In genomic region chr10:73877533-73878160, GRCh38 we compare ENCODE assay signal across 23 cellular contexts. TPM values are rescaled to one million over a fixed set of nuclear protein-coding genes. Genes with fewer than 3 reads are reported as not detected.
DNase-seq lines count a peak whose midpoint lies in the region; ATAC-seq and TF ChIP-seq lines count a peak whose summit lies in the region.
"Had no signal": no experiment of that assay in that cellular context is flagged by ENCODE, and none has a peak within 500 bp of the region (broad histone marks: within the 10 kb centered on the region; RNA-seq: fewer than 3 reads in every experiment).

No MANE protein-coding gene starts in this region.

- H2BK120ac ChIP-seq in mesenchymal stem cell (ENCODE audit: low read depth, low read length): no peak overlapping the region

- H2AK5ac ChIP-seq in mesenchymal stem cell (ENCODE audit: low read length, severe bottlenecking): no peak overlapping the region

- peak overlapping the region; percentile 14 for H4K91ac ChIP-seq in mesenchymal stem cell (ENCODE audit: low read length)

- H3K4me1 Mint-ChIP-seq in activated T-cell treated with anti-CD3 and anti-CD28 coated beads, Interleukin-2, amount 50 U/mL, for 24 hours (ENCODE audit: low read depth): peaks cover 55% of the 10 kb centered on the region
- peaks cover 30% of the 10 kb centered on the region for H3K4me1 Mint-ChIP-seq in activated B cell treated with CpG ODN at 0.5 μM for 24 hours

- DNase-seq in activated T-cell treated with anti-CD3 and anti-CD28 coated beads, Interleukin-2, amount 50 U/mL, for 24 hours: no peak
- DNase-seq in activated T-cell treated with anti-CD3 and anti-CD28 coated beads for 4 hours (no peak), activated B cell treated with CpG ODN at 0.5 μM for 24 hours (no peak), mesenchymal stem cell (no peak), HT-29 (ENCODE audit: low spot score) (no peak), SKM-1 (lab: John Stamatoyannopoulos, UW; ENCODE audit: unreplicated experiment) (no peak), testis (no peak)
- DNase-seq: activated CD4-positive, alpha-beta memory T cell treated with anti-CD3 and anti-CD28 coated beads, Interleukin-2, amount 10 ng/mL, durations not matched to agents 7 days and 5 days; activated naive CD4-positive, alpha-beta T cell; activated T-cell treated with anti-CD3 and anti-CD28 coated beads, Interleukin-2, amount 50 U/mL, for 1 hour; mucosa of descending colon; NCI-H524; NK-92 treated with Interleukin-12 subunit alpha and Interleukin-12 subunit beta, amount 100 ng/mL, for 24 hours; retina; spleen; stimulated activated CD4-positive, alpha-beta T cell treated with anti-CD3 and anti-CD28 coated beads, Interleukin-4, amount 100 ng/mL, for 1 hour; stimulated activated naive CD8-positive, alpha-beta T cell treated with anti-CD3 and anti-CD28 coated beads, Interleukin-15, amount 100 ng/mL, for 72 hours; T-helper 9 cell; transverse colon had no signal

- H3K18ac ChIP-seq in mesenchymal stem cell (ENCODE audit: low read depth in 1 of 2, low read length in 2 of 2): no peak overlapping the region

- peaks cover 7% of the 10 kb centered on the region for H3K36me3 Mint-ChIP-seq in activated T-cell treated with anti-CD3 and anti-CD28 coated beads, Interleukin-2, amount 50 U/mL, for 24 hours (ENCODE audit: low read depth)
- H3K36me3 Mint-ChIP-seq in activated B cell treated with CpG ODN at 0.5 μM for 24 hours (ENCODE audit: low read depth): peaks cover 3% of the 10 kb centered on the region

- H3K4me3 ChIP-seq in mesenchymal stem cell (ENCODE audit: insufficient read depth in 1 of 2, low read depth in 1 of 2, low read length in 2 of 2) (no peak overlapping the region), stomach smooth muscle (ENCODE audit: low read length in 2 of 2) (no peak overlapping the region), testis (no peak overlapping the region)
- H3K4me3 ChIP-seq: GM23338, hepatocyte, mucosa of descending colon, spleen, transverse colon had no signal

- no peak overlapping the region for H3K4me2 ChIP-seq in mesenchymal stem cell (ENCODE audit: low read length, poor library complexity, severe bottlenecking)
- H3K4me2 ChIP-seq: GM23338, hepatocyte had no signal

- H3K9me3 ChIP-seq in mesenchymal stem cell (ENCODE audit: control insufficient read depth, low read length) (no peaks in the 10 kb centered on the region), stomach smooth muscle (ENCODE audit: control insufficient read depth in 2 of 2, low read length in 2 of 2) (no peaks in the 10 kb centered on the region), testis (no peaks in the 10 kb centered on the region)
- H3K9me3 ChIP-seq: mucosa of descending colon, spleen, transverse colon had no signal

- peaks cover 0 to 6% of the 10 kb centered on the region in 2 experiments for H3K36me3 ChIP-seq in mesenchymal stem cell (ENCODE audit: control insufficient read depth in 1 of 2, insufficient read depth in 2 of 2, low read depth in 1 of 2, low read length in 2 of 2)
- peaks cover 0 to 3% of the 10 kb centered on the region in 2 donors for H3K36me3 ChIP-seq in stomach smooth muscle (ENCODE audit: control insufficient read depth in 2 of 2, insufficient read depth in 2 of 2, low read length in 2 of 2)
- H3K36me3 ChIP-seq in testis (ENCODE audit: low read depth, missing control alignments): no peaks in the 10 kb centered on the region
- H3K36me3 ChIP-seq: transverse colon had no signal

- intact Hi-C loops in activated B cell treated with CpG ODN at 0.5 μM for 24 hours (cut with micrococcal nuclease): loop anchor here (2.0 to 10.0 kb wide), 3 partner anchors 63 to 947 kb away; partner anchors contain the start of gene KAT6B
- intact Hi-C loops in testis (cut with DNase I; ENCODE audit: low total_unique reads): no loop called here

- H3K23ac ChIP-seq in mesenchymal stem cell (ENCODE audit: low read length in 2 of 2): no peak overlapping the region

- H3K27me3 Mint-ChIP-seq in activated T-cell treated with anti-CD3 and anti-CD28 coated beads, Interleukin-2, amount 50 U/mL, for 24 hours: no peaks in the 10 kb centered on the region
- no peaks in the 10 kb centered on the region for H3K27me3 Mint-ChIP-seq in activated B cell treated with CpG ODN at 0.5 μM for 24 hours

- no peaks in the 10 kb centered on the region for H3K9me3 Mint-ChIP-seq in activated T-cell treated with anti-CD3 and anti-CD28 coated beads, Interleukin-2, amount 50 U/mL, for 24 hours
- H3K9me3 Mint-ChIP-seq in activated B cell treated with CpG ODN at 0.5 μM for 24 hours: no peaks in the 10 kb centered on the region
- H3K9me3 Mint-ChIP-seq: activated CD4-positive, alpha-beta memory T cell treated with anti-CD3 and anti-CD28 coated beads, Interleukin-2, amount 10 ng/mL, durations not matched to agents 7 days and 5 days; GM23338; stimulated activated naive CD8-positive, alpha-beta T cell treated with anti-CD3 and anti-CD28 coated beads, Interleukin-15, amount 100 ng/mL, for 72 hours had no signal

- H3K4me3 Mint-ChIP-seq in activated T-cell treated with anti-CD3 and anti-CD28 coated beads, Interleukin-2, amount 50 U/mL, for 24 hours: no peak overlapping the region
- H3K4me3 Mint-ChIP-seq in activated B cell treated with CpG ODN at 0.5 μM for 24 hours: peak overlapping the region; percentile 28
- H3K4me3 Mint-ChIP-seq: activated CD4-positive, alpha-beta memory T cell treated with anti-CD3 and anti-CD28 coated beads, Interleukin-2, amount 10 ng/mL, durations not matched to agents 7 days and 5 days; GM23338; stimulated activated naive CD8-positive, alpha-beta T cell treated with anti-CD3 and anti-CD28 coated beads, Interleukin-15, amount 100 ng/mL, for 72 hours had no signal

- H3K27ac Mint-ChIP-seq in activated T-cell treated with anti-CD3 and anti-CD28 coated beads, Interleukin-2, amount 50 U/mL, for 24 hours: peak overlapping the region; percentile 4
- H3K27ac Mint-ChIP-seq in activated B cell treated with CpG ODN at 0.5 μM for 24 hours: no peak overlapping the region
- H3K27ac Mint-ChIP-seq: activated CD4-positive, alpha-beta memory T cell treated with anti-CD3 and anti-CD28 coated beads, Interleukin-2, amount 10 ng/mL, durations not matched to agents 7 days and 5 days; GM23338; stimulated activated naive CD8-positive, alpha-beta T cell treated with anti-CD3 and anti-CD28 coated beads, Interleukin-15, amount 100 ng/mL, for 72 hours had no signal

- CTCF ChIA-PET in activated B cell treated with CpG ODN at 0.5 μM for 24 hours (lab: Charles Lee): interaction anchor here (0.7 to 7.3 kb wide), 4 partner anchors 22 to 79 kb away, joined by 3 to 129 read pairs (median 11); no protein-coding TSS in a partner anchor

- H3K4ac ChIP-seq in mesenchymal stem cell (ENCODE audit: low read depth in 1 of 2, low read length in 2 of 2): no peak overlapping the region

- H2BK12ac ChIP-seq in mesenchymal stem cell (ENCODE audit: low read length in 2 of 2): peak overlapping the region in 1 of 2 experiments; percentile 18

- no peak overlapping the region for H4K8ac ChIP-seq in mesenchymal stem cell (ENCODE audit: low read length)

- ATAC-seq in activated B cell treated with CpG ODN at 0.5 μM for 24 hours (ENCODE audit: low read depth): no peak
- ATAC-seq: GM23338; mucosa of descending colon; stimulated activated naive CD8-positive, alpha-beta T cell treated with anti-CD3 and anti-CD28 coated beads, Interleukin-15, amount 100 ng/mL, for 72 hours had no signal

- H2AFZ ChIP-seq in mesenchymal stem cell (ENCODE audit: low read depth, low read length): no peak overlapping the region
- H2AFZ ChIP-seq: GM23338, hepatocyte had no signal

- no peak for TF ChIP-seq CTCF in activated B cell treated with CpG ODN at 0.5 μM for 24 hours (IDR thresholded peaks at IDR 0.05)
- no peak for TF ChIP-seq CTCF in testis (IDR thresholded peaks at IDR 0.05)

- peaks cover 2% of the 10 kb centered on the region for H3K79me1 ChIP-seq in mesenchymal stem cell (replicated peaks; ENCODE audit: low read length, poor library complexity, severe bottlenecking)

- POLR2A ChIA-PET in activated B cell treated with CpG ODN at 0.5 μM for 24 hours (lab: Charles Lee): no interaction called here

- 90% methylated on average over 9 of the region's 9 CpGs for WGBS in mesenchymal stem cell
- 93 to 94% methylated on average over 9 of the region's 9 CpGs for WGBS in testis, 2 donors

- H3K9ac ChIP-seq in mesenchymal stem cell (ENCODE audit: low read length) (no peak overlapping the region), stomach smooth muscle (ENCODE audit: low read length in 2 of 2) (no peak overlapping the region)

- no peak for TF ChIP-seq POLR2A in testis (IDR thresholded peaks at IDR 0.05)

- H3K27me3 ChIP-seq in mesenchymal stem cell (ENCODE audit: control insufficient read depth in 1 of 2, insufficient read depth in 1 of 2, low read length in 2 of 2) (no peaks in the 10 kb centered on the region), stomach smooth muscle (ENCODE audit: control insufficient read depth in 1 of 2, insufficient read depth in 2 of 2, low read length in 2 of 2) (no peaks in the 10 kb centered on the region), testis (no peaks in the 10 kb centered on the region)
- H3K27me3 ChIP-seq: hepatocyte, spleen, transverse colon had no signal

- no peak overlapping the region for H3K14ac ChIP-seq in mesenchymal stem cell (ENCODE audit: low read length in 2 of 2)

- peaks cover 11% of the 10 kb centered on the region for H3K4me1 ChIP-seq in mesenchymal stem cell (ENCODE audit: control insufficient read depth, insufficient read depth, low read depth, low read length)
- H3K4me1 ChIP-seq in stomach smooth muscle (ENCODE audit: control insufficient read depth, insufficient read depth, low read length): peaks cover 22% of the 10 kb centered on the region
- peaks cover 10% of the 10 kb centered on the region for H3K4me1 ChIP-seq in testis

- H3K27ac ChIP-seq in mesenchymal stem cell (ENCODE audit: low read length, poor library complexity, severe bottlenecking) (no peak overlapping the region), stomach smooth muscle (ENCODE audit: low read length) (peak overlapping the region; percentile 31), testis (no peak overlapping the region)
- H3K27ac ChIP-seq: hepatocyte, spleen, transverse colon had no signal

- H2BK5ac ChIP-seq in mesenchymal stem cell (ENCODE audit: low read depth, low read length, poor library complexity, severe bottlenecking): no peak overlapping the region

- no peak overlapping the region for H2BK15ac ChIP-seq in mesenchymal stem cell (ENCODE audit: low read depth, poor library complexity, severe bottlenecking)

RNA-seq across cellular contexts. Expression of gene CAMK2G, which starts 3.3 kb away (rescaled TPM):
- total RNA-seq in activated B cell treated with CpG ODN at 0.5 μM for 24 hours (17.8 and 19.9 TPM in 2 replicates), testis (10 to 100 TPM; 25.4 to 29.7 TPM)
- 17.2 TPM for polyA plus RNA-seq in mesenchymal stem cell (2013, experiment 1 of 2)
- 16.4 TPM for polyA plus RNA-seq in mesenchymal stem cell (2013, experiment 2 of 2)
- total RNA-seq in HT-29 (2014; rRNA removed; shearing (Covaris generic)): 44.2 and 48.3 TPM in 2 replicates
- 16.5 TPM for polyA plus RNA-seq in testis (ENCODE audit: insufficient read depth, low read depth, low replicate concordance)

RNA-seq across cellular contexts. Expression of gene PLAU, which starts 33.3 kb away (rescaled TPM):
- 0.10 TPM in 1 of 2 replicates, not detected in the other for total RNA-seq in activated B cell treated with CpG ODN at 0.5 μM for 24 hours
- polyA plus RNA-seq in mesenchymal stem cell (2013, experiment 1 of 2): 1,126 TPM
- 1,146 TPM for polyA plus RNA-seq in mesenchymal stem cell (2013, experiment 2 of 2)
- 0.15 and 0.21 TPM in 2 replicates for total RNA-seq in HT-29 (2014; rRNA removed; shearing (Covaris generic))
- total RNA-seq in testis: 1 to 10 TPM in 1 of 2 donors, under 1 TPM in 1; 0.87 to 1.7 TPM
- polyA plus RNA-seq in testis (ENCODE audit: insufficient read depth, low read depth, low replicate concordance): 13.6 TPM
- total RNA-seq: SK-MEL-5 had no signal
